ENCODE assay signal across 19 cellular contexts in genomic region chr4:11446156-11446811, GRCh38. TPM values are rescaled to one million over a fixed set of nuclear protein-coding genes. Genes with fewer than 3 reads are reported as not detected.
DNase-seq lines count a peak whose midpoint lies in the region; ATAC-seq and TF ChIP-seq lines count a peak whose summit lies in the region.
"Had no signal": no experiment of that assay in that cellular context is flagged by ENCODE, and none has a peak within 500 bp of the region (broad histone marks: within the 10 kb centered on the region; RNA-seq: fewer than 3 reads in every experiment).

No MANE protein-coding gene starts in this region.

- intact Hi-C loops in heart right ventricle (cut with DNase I) = no loop called here

- H3K36me3 ChIP-seq in heart right ventricle = no peaks in the 10 kb centered on the region
- H3K36me3 ChIP-seq: left lung, thyroid gland had no signal

- DNase-seq in M059J (ENCODE audit: low read depth) (peak; percentile 34), astrocyte of the hippocampus (ENCODE audit: low read depth, low spot score) (peak; percentile 52), heart right ventricle (no peak), stromal cell of bone marrow (ENCODE audit: low read depth) (peak; percentile 34), EL (no peak), GM13976 (ENCODE audit: low spot score) (no peak), GM03348 (ENCODE audit: low spot score) (no peak)
- DNase-seq: activated CD4-positive, alpha-beta memory T cell treated with anti-CD3 and anti-CD28 coated beads for 36 hours; activated naive CD4-positive, alpha-beta T cell treated with anti-CD3 and anti-CD28 coated beads for 36 hours; activated T-cell treated with anti-CD3 and anti-CD28 coated beads, Interleukin-2, amount 50 U/mL, for 1 hour; AML-193; anterior cingulate cortex; Karpas-422; left lung; NCI-H1436; NCI-H82; stimulated activated CD4-positive, alpha-beta T cell treated with anti-CD3 and anti-CD28 coated beads, Interleukin-15, amount 100 ng/mL, for 24 hours; thyroid gland had no signal

- H3K27ac ChIP-seq in heart right ventricle = no peak overlapping the region
- H3K27ac ChIP-seq: left lung, thyroid gland had no signal

- in situ Hi-C loops in GM13976 (cut with MboI; ENCODE audit: low sequenced_read_pairs, unreplicated experiment) = no loop called here

- no peak overlapping the region for H3K4me3 ChIP-seq in heart right ventricle
- H3K4me3 ChIP-seq: left lung, thyroid gland had no signal

- no peak for TF ChIP-seq CTCF in heart right ventricle (IDR thresholded peaks at IDR 0.05)
- no peak for TF ChIP-seq CTCF in GM13976 (IDR thresholded peaks at IDR 0.05; ENCODE audit: borderline replicate concordance, control extremely low read depth, extremely low read depth, insufficient read depth, missing control alignments)

- peaks cover 0 to 2% (median 0%) of the 10 kb centered on the region in 11 donors for H3K9me3 ChIP-seq in heart right ventricle
- H3K9me3 ChIP-seq: left lung, thyroid gland had no signal

- H3K27me3 ChIP-seq in heart right ventricle = no peaks in the 10 kb centered on the region
- H3K27me3 ChIP-seq: left lung, thyroid gland had no signal

- peaks cover 0 to 12% (median 0%) of the 10 kb centered on the region in 9 donors for H3K4me1 ChIP-seq in heart right ventricle
- H3K4me1 ChIP-seq: left lung, thyroid gland had no signal

- ATAC-seq in heart right ventricle = peak in 7 of 8 donors; percentile 20 to 95 (median 81)
- ATAC-seq: left lung, WTC11 had no signal

RNA-seq across cellular contexts. Expression of gene HS3ST1, which starts 17.6 kb away (rescaled TPM):
- total RNA-seq in M059J (2014; rRNA removed; shearing (Covaris generic)) = not detected in 2 replicates
- total RNA-seq in heart right ventricle = 1 to 10 TPM in 6 of 10 donors, under 1 TPM in 4; 0.27 to 1.5 (median 1.1) TPM
- 1 to 10 TPM in 1 of 2 donors, under 1 TPM in 1; 0.88 to 2.1 TPM for polyA plus RNA-seq in heart right ventricle
- total RNA-seq: activated CD4-positive, alpha-beta memory T cell treated with anti-CD3 and anti-CD28 coated beads for 36 hours; activated naive CD4-positive, alpha-beta T cell treated with anti-CD3 and anti-CD28 coated beads for 36 hours had no signal

Comparison
In these comparisons a context has a peak if more than half of its experiments do, and no peak if none do; other contexts are left out.
1. DNase-seq: peak in M059J (single experiment), astrocyte of the hippocampus (single experiment) and stromal cell of bone marrow (single experiment); none in heart right ventricle (0 of 2), EL (single experiment), GM13976 (single experiment) and GM03348 (single experiment).